In genomic region chr3:194057570-194058188, GRCh38 we compare ENCODE assay signal across 8 cellular contexts.
DNase-seq lines count a peak whose midpoint lies in the region; ATAC-seq, FAIRE-seq and TF ChIP-seq lines count a peak whose summit lies in the region.

No MANE protein-coding gene starts in this region.

- H3K4me3 ChIP-seq in A549: no peak overlapping the region
- H3K4me3 ChIP-seq in lower leg skin (ENCODE audit: low read depth, poor library complexity, severe bottlenecking): no peak overlapping the region

- H3K9me3 Mint-ChIP-seq in activated CD4-positive, alpha-beta memory T cell treated with anti-CD3 and anti-CD28 coated beads, Interleukin-2, amount 10 ng/mL, durations not matched to agents 7 days and 5 days: no peaks in the 10 kb centered on the region
- H3K9me3 Mint-ChIP-seq in mesothelial cell of epicardium: peaks cover 4% of the 10 kb centered on the region

- 92% methylated on average over 8 of the region's 8 CpGs for WGBS in A549 (ENCODE audit: missing lambda C conversion rate)
- WGBS in lower leg skin, 2 donors: 67 to 70% methylated on average over 8 of the region's 8 CpGs

- CTCF ChIA-PET in A549 (lab: Yijun Ruan, JAX): no interaction called here
- CTCF ChIA-PET in activated CD4-positive, alpha-beta memory T cell treated with anti-CD3 and anti-CD28 coated beads, Interleukin-2, amount 10 ng/mL, durations not matched to agents 7 days and 5 days (lab: Charles Lee): interaction anchor here (2.0 kb wide), 1 partner anchor 258 kb away, joined by 8 read pairs; no protein-coding TSS in a partner anchor

- ATAC-seq in A549 (no peak), GM19351 (IDR thresholded peaks at IDR 0.05; ENCODE audit: unreplicated experiment) (peak; percentile 29)

- peaks cover 4% of the 10 kb centered on the region for H3K4me1 Mint-ChIP-seq in activated CD4-positive, alpha-beta memory T cell treated with anti-CD3 and anti-CD28 coated beads, Interleukin-2, amount 10 ng/mL, durations not matched to agents 7 days and 5 days
- H3K4me1 Mint-ChIP-seq in mesothelial cell of epicardium: peaks cover 29% of the 10 kb centered on the region

- no peak for DNase-seq in A549 (ENCODE audit: low read depth in 1 of 2, low spot score in 1 of 2)
- DNase-seq in activated CD4-positive, alpha-beta memory T cell treated with anti-CD3 and anti-CD28 coated beads, Interleukin-2, amount 10 ng/mL, durations not matched to agents 7 days and 5 days: no peak
- no peak for DNase-seq in mesothelial cell of epicardium (ENCODE audit: low spot score in 2 of 2, unreplicated experiment in 2 of 2)
- no peak for DNase-seq in DMS53 (lab: John Stamatoyannopoulos, UW)
- DNase-seq in lower leg skin (ENCODE audit: low spot score in 2 of 2): no peak
- DNase-seq in stimulated activated CD4-positive, alpha-beta T cell treated with anti-CD3 and anti-CD28 coated beads, Interleukin-4, amount 100 ng/mL, for 24 hours: no peak
- DNase-seq in NOMO-1 treated with DMSO at 0.1 percent for 48 hours (lab: John Stamatoyannopoulos, UW; ENCODE audit: unreplicated experiment): no peak

- H3K4me2 ChIP-seq in A549: peak overlapping the region; percentile 53

- intact Hi-C loops in lower leg skin (cut with DNase I; ENCODE audit: low total_unique reads): no loop called here

- peak overlapping the region; percentile 24 for H3K4me3 Mint-ChIP-seq in activated CD4-positive, alpha-beta memory T cell treated with anti-CD3 and anti-CD28 coated beads, Interleukin-2, amount 10 ng/mL, durations not matched to agents 7 days and 5 days
- peak overlapping the region; percentile 22 for H3K4me3 Mint-ChIP-seq in mesothelial cell of epicardium

- H3K27ac ChIP-seq in A549: peak overlapping the region; percentile 61 to 81

- POLR2A ChIA-PET in A549 (lab: Yijun Ruan, JAX): no interaction called here
- POLR2A ChIA-PET in activated CD4-positive, alpha-beta memory T cell treated with anti-CD3 and anti-CD28 coated beads, Interleukin-2, amount 10 ng/mL, durations not matched to agents 7 days and 5 days (lab: Charles Lee): interaction anchor here (1.0 kb wide), 1 partner anchor 9 kb away, joined by 3 read pairs; no protein-coding TSS in a partner anchor

- TF ChIP-seq EP300 in A549 (IDR thresholded peaks at IDR 0.05): no peak

- H3K4me1 ChIP-seq in A549: peaks cover 12% of the 10 kb centered on the region; the same call in 1 of the 3 replicates

- H3K27me3 Mint-ChIP-seq in activated CD4-positive, alpha-beta memory T cell treated with anti-CD3 and anti-CD28 coated beads, Interleukin-2, amount 10 ng/mL, durations not matched to agents 7 days and 5 days: peaks cover 25% of the 10 kb centered on the region
- H3K27me3 Mint-ChIP-seq in mesothelial cell of epicardium (ENCODE audit: low read depth): no peaks in the 10 kb centered on the region

- TF ChIP-seq POLR2A in A549 (IDR thresholded peaks at IDR 0.05; ENCODE audit: low read length): no peak
- no peak for TF ChIP-seq POLR2A in lower leg skin (IDR thresholded peaks at IDR 0.05)

- TF ChIP-seq CTCF in A549 (IDR thresholded peaks at IDR 0.05) (no peak), mesothelial cell of epicardium (IDR thresholded peaks at IDR 0.05; ENCODE audit: unreplicated experiment) (no peak), lower leg skin (IDR thresholded peaks at IDR 0.05) (no peak)

- TF ChIP-seq RAD21 in A549 (conservative IDR thresholded peaks at IDR 0.05 in 1 of 2, IDR thresholded peaks at IDR 0.05 in 1 of 2): no peak

- no peak overlapping the region for H3K27ac Mint-ChIP-seq in activated CD4-positive, alpha-beta memory T cell treated with anti-CD3 and anti-CD28 coated beads, Interleukin-2, amount 10 ng/mL, durations not matched to agents 7 days and 5 days
- peak overlapping the region; percentile 1 for H3K27ac Mint-ChIP-seq in mesothelial cell of epicardium

- no peaks in the 10 kb centered on the region for H3K36me3 Mint-ChIP-seq in activated CD4-positive, alpha-beta memory T cell treated with anti-CD3 and anti-CD28 coated beads, Interleukin-2, amount 10 ng/mL, durations not matched to agents 7 days and 5 days (ENCODE audit: low read depth)
- H3K36me3 Mint-ChIP-seq in mesothelial cell of epicardium: no peaks in the 10 kb centered on the region

- no peak for FAIRE-seq in A549 (lab: Jason Lieb, UNC)

- H3K9me3 ChIP-seq in A549: peaks cover 5% of the 10 kb centered on the region; the same call in 1 of the 3 replicates

TF ChIP-seq in A549, 52 proteins besides CTCF, POLR2A, EP300 and RAD21:
- no peak for TF ChIP-seq KDM5A (IDR thresholded peaks at IDR 0.05)
- TF ChIP-seq RCOR1 (IDR thresholded peaks at IDR 0.05; ENCODE audit: low read depth, low read length): no peak
- TF ChIP-seq NR3C1 (IDR thresholded peaks at IDR 0.05): no peak
- TF ChIP-seq CBX2 (IDR thresholded peaks at IDR 0.05; ENCODE audit: borderline replicate concordance, low read depth): no peak
- no peak for TF ChIP-seq NPAS2 (CRISPR knock-in tag; IDR thresholded peaks at IDR 0.05; ENCODE audit: borderline replicate concordance)
- TF ChIP-seq CHD2 (IDR thresholded peaks at IDR 0.05; ENCODE audit: low read length, partially characterized antibody): no peak
- no peak for TF ChIP-seq HOXA7 (CRISPR knock-in tag; IDR thresholded peaks at IDR 0.05)
- TF ChIP-seq PBX3 (IDR thresholded peaks at IDR 0.05): no peak
- TF ChIP-seq JUNB (IDR thresholded peaks at IDR 0.05): no peak
- TF ChIP-seq ESRRA (IDR thresholded peaks at IDR 0.05; ENCODE audit: borderline replicate concordance, low read length): no peak
- TF ChIP-seq REST (IDR thresholded peaks at IDR 0.05): no peak
- TF ChIP-seq SREBF2 (IDR thresholded peaks at IDR 0.05): no peak
- TF ChIP-seq FOSL2 (IDR thresholded peaks at IDR 0.05): no peak
- TF ChIP-seq FOSL2 (CRISPR knock-in tag; IDR thresholded peaks at IDR 0.05): no peak
